In the genomic region with DNA sequence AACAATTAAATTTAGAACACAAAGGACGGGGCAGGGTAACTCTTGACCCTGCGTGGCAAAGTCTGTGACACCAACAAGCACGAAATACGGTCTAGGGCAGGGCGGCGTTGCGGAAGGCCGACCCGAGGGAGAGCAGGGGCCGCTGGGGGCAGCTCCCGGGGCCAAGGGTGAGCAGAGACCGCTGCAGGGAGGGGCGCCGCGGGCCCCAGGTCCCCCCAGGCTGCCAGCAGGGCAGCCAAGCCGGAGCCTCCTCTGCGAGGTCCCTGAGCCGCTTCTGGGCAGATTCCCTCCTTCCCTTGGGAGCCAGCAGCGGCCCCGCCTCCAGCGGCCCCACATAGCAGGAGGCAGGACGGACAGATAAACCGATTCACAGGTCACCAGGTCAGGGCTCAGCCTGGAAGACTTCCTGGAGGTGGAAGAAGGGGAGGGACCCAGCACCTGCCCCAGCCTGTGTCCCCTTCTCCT, we compare ENCODE assay signal across 18 cellular contexts.
"Had no signal": no experiment of that assay in that cellular context is flagged by ENCODE, and none has a peak within 500 bp of the region (broad histone marks: within the 10 kb centered on the region; RNA-seq: fewer than 3 reads in every experiment).

No MANE protein-coding gene starts in this region.

- H3K4me3 ChIP-seq: adrenal gland, coronary artery, gastrocnemius medialis, psoas muscle had no signal

- H3K27ac ChIP-seq: adrenal gland, coronary artery, epithelial cell of prostate, gastrocnemius medialis, psoas muscle, testis had no signal

- H3K9me3 ChIP-seq: testis had no signal

- H3K27me3 ChIP-seq: testis had no signal

- ATAC-seq: gastrocnemius medialis; naive thymus-derived CD4-positive, alpha-beta T cell; psoas muscle; T-helper 17 cell had no signal

- DNase-seq: activated CD4-positive, alpha-beta T cell treated with anti-CD3 and anti-CD28 coated beads, Interleukin-2, amount 10 ng/mL, durations not matched to agents 7 days and 5 days; activated CD4-positive, CD25-positive, alpha-beta regulatory T cell; activated CD8-positive, alpha-beta memory T cell treated with anti-CD3 and anti-CD28 coated beads for 24 hours; activated naive CD4-positive, alpha-beta T cell treated with anti-CD3 and anti-CD28 coated beads, Interleukin-2, amount 10 ng/mL, durations not matched to agents 7 days and 5 days; adrenal gland; caudate nucleus; effector CD8-positive, alpha-beta T cell; gastrocnemius medialis; kidney glomerular epithelial cell; naive thymus-derived CD4-positive, alpha-beta T cell; nucleus accumbens; stimulated activated CD4-positive, alpha-beta T cell treated with anti-CD3 and anti-CD28 coated beads, Interleukin-4, amount 100 ng/mL, for 4 hours; stimulated activated naive CD8-positive, alpha-beta T cell treated with anti-CD3 and anti-CD28 coated beads, Interleukin-15, amount 100 ng/mL, for 72 hours; testis had no signal

- H3K36me3 ChIP-seq: adrenal gland, gastrocnemius medialis had no signal

- H3K4me1 ChIP-seq: adrenal gland, gastrocnemius medialis, psoas muscle, testis had no signal
